9 cellular contexts compared by ENCODE assay signal in genomic region chr1:65069186-65069585, GRCh38.
DNase-seq lines count a peak whose midpoint lies in the region; ATAC-seq, FAIRE-seq and TF ChIP-seq lines count a peak whose summit lies in the region.
"Had no signal": no experiment of that assay in that cellular context is flagged by ENCODE, and none has a peak within 500 bp of the region (broad histone marks: within the 10 kb centered on the region; RNA-seq: fewer than 3 reads in every experiment).

No MANE protein-coding gene starts in this region.

- TF ChIP-seq POLR2A in H1 (IDR thresholded peaks at IDR 0.05; ENCODE audit: control extremely low read depth in 1 of 2, low read depth in 2 of 2, low read length in 2 of 2) (no peak), sigmoid colon (IDR thresholded peaks at IDR 0.05) (no peak)

- H3K4me2 ChIP-seq in H1 (ENCODE audit: insufficient read depth in 1 of 2, low read depth in 2 of 2, low read length in 2 of 2): peak overlapping the region; percentile 87 to 92

- no peak overlapping the region for H4K91ac ChIP-seq in H1 (replicated peaks; ENCODE audit: insufficient read length, low read length)

- no peak overlapping the region for H2BK120ac ChIP-seq in H1 (replicated peaks; ENCODE audit: low read depth, low read length)

- H3K9ac ChIP-seq in H1 (replicated peaks in 1 of 4; ENCODE audit: extremely low read depth in 1 of 4, low read depth in 3 of 4, low read length in 3 of 4): no peak overlapping the region

- H3K36me3 ChIP-seq in CD4-positive, alpha-beta memory T cell (ENCODE audit: insufficient read depth, low read length): no peaks in the 10 kb centered on the region
- H3K36me3 ChIP-seq in H1 (ENCODE audit: control insufficient read depth in 2 of 4, insufficient read depth in 4 of 4, low read length in 3 of 4) (no peaks in the 10 kb centered on the region), sigmoid colon (peaks cover 0 to 2% (median 0%) of the 10 kb centered on the region in 4 donors)

- no peak overlapping the region for H2BK15ac ChIP-seq in H1 (ENCODE audit: low read length)

- DNase-seq in CD4-positive, alpha-beta memory T cell: peak in 1 of 5 donors; percentile 58
- no peak for DNase-seq in H1 (ENCODE audit: low read depth in 1 of 2, low spot score in 2 of 2)
- no peak for DNase-seq in sigmoid colon
- no peak for DNase-seq in DMS153 (lab: John Stamatoyannopoulos, UW)
- no peak for DNase-seq in glomerular visceral epithelial cell (ENCODE audit: extremely low spot score)
- DNase-seq in NCI-H345 treated with DMSO at 0.1 percent for 48 hours (lab: John Stamatoyannopoulos, UW; ENCODE audit: unreplicated experiment): no peak

- H4K5ac ChIP-seq in H1 (ENCODE audit: insufficient read length, low read depth, low read length): no peak overlapping the region

- peaks cover 4 to 18% of the 10 kb centered on the region in 2 experiments; a peak in 3 of 4 replicates for H3K79me2 ChIP-seq in H1 (ENCODE audit: control insufficient read depth in 1 of 2, insufficient read depth in 2 of 2, low read length in 2 of 2)

- H3K27ac Mint-ChIP-seq in CD4-positive, alpha-beta memory T cell: peak overlapping the region; percentile 95 to 99 (median 98)

- intact Hi-C loops in CD4-positive, alpha-beta memory T cell (cut with micrococcal nuclease): loop anchor here (2.0 to 10.0 kb wide), 5 partner anchors 183 to 1266 kb away; no protein-coding TSS in a partner anchor
- intact Hi-C loops in sigmoid colon (cut with DNase I): loop anchor here (2.0 to 10.0 kb wide), 8 partner anchors 102 to 1858 kb away; partner anchors contain the start of genes JAK1, LEPR, LEPROT and RAVER2

- H3K18ac ChIP-seq in H1 (ENCODE audit: extremely low read depth, low read length): no peak overlapping the region

- H2BK20ac ChIP-seq in H1 (ENCODE audit: low read length): no peak overlapping the region

- POLR2A ChIA-PET in CD4-positive, alpha-beta memory T cell (lab: Charles Lee; ENCODE audit: partially characterized antibody): interaction anchor here (0.9 to 3.6 kb wide), 5 partner anchors 67 to 242 kb away, joined by 3 to 42 read pairs (median 4); partner anchors contain the start of gene JAK1
- POLR2A ChIA-PET in H1 (lab: Charles Lee; ENCODE audit: partially characterized antibody): interaction anchor here (1.8 kb wide), 1 partner anchor 79 kb away, joined by 7 read pairs; the partner anchor contains the start of gene AK4

- CTCF ChIA-PET in CD4-positive, alpha-beta memory T cell (lab: Charles Lee; ENCODE audit: partially characterized antibody): interaction anchor here (2.7 kb wide), 1 partner anchor 9 kb away, joined by 6 read pairs; no protein-coding TSS in a partner anchor
- CTCF ChIA-PET in H1 (lab: Charles Lee; ENCODE audit: partially characterized antibody): no interaction called here

- no peaks in the 10 kb centered on the region for H3K9me3 Mint-ChIP-seq in CD4-positive, alpha-beta memory T cell

- no peak for TF ChIP-seq CTCF in VCaP (conservative IDR thresholded peaks at IDR 0.05)
- TF ChIP-seq CTCF in H1 (IDR thresholded peaks at IDR 0.05; ENCODE audit: control extremely low read depth in 1 of 3, insufficient read depth in 1 of 3, low read depth in 1 of 3, low read length in 3 of 3): no peak
- TF ChIP-seq CTCF in sigmoid colon (IDR thresholded peaks at IDR 0.05): no peak

- H2BK12ac ChIP-seq in H1 (ENCODE audit: low read depth, low read length): no peak overlapping the region

- peaks cover 11% of the 10 kb centered on the region for H3K23me2 ChIP-seq in H1 (ENCODE audit: low read depth, low read length)

- FAIRE-seq in H1 (lab: Jason Lieb, UNC): no peak

- H3K27me3 Mint-ChIP-seq in CD4-positive, alpha-beta memory T cell: no peaks in the 10 kb centered on the region

- no peak overlapping the region for H3K14ac ChIP-seq in H1 (ENCODE audit: insufficient read length)

- no peak overlapping the region for H2AK5ac ChIP-seq in H1 (ENCODE audit: low read depth, low read length)

- H3K36me3 Mint-ChIP-seq in CD4-positive, alpha-beta memory T cell: peaks cover 0 to 17% of the 10 kb centered on the region in 2 donors

- WGBS in H1 (ENCODE audit: extremely low coverage in 1 of 2, insufficient coverage in 1 of 2, insufficient read length in 1 of 2, insufficient replicate concordance in 2 of 2, low coverage in 1 of 2, low lambda C conversion rate in 2 of 2, missing lambda C conversion rate in 1 of 2), 2 experiments: 62% methylated on average over 4 of the region's 4 CpGs; no CpG with 5 or more reads in 1 of the 2 experiments
- WGBS in sigmoid colon, 2 donors: 35% methylated on average over 4 of the region's 4 CpGs

- peak overlapping the region; percentile 87 for H3K27ac ChIP-seq in CD4-positive, alpha-beta memory T cell (ENCODE audit: low read depth, low read length)
- H3K27ac ChIP-seq in VCaP (peak overlapping the region; percentile 98), H1 (ENCODE audit: low read depth, low read length) (no peak overlapping the region), sigmoid colon (peak overlapping the region; percentile 99 to 100 (median 100))

- no peaks in the 10 kb centered on the region for H3K27me3 ChIP-seq in CD4-positive, alpha-beta memory T cell (ENCODE audit: insufficient read depth, low read length)
- H3K27me3 ChIP-seq in H1 (replicated peaks in 1 of 4; ENCODE audit: control insufficient read depth in 3 of 4, extremely low read depth in 1 of 4, insufficient read depth in 3 of 4, low read length in 3 of 4) (no peaks in the 10 kb centered on the region; a peak in 1 of 7 replicates), sigmoid colon (no peaks in the 10 kb centered on the region)

- ATAC-seq in GM21737 (IDR thresholded peaks at IDR 0.05; ENCODE audit: unreplicated experiment): no peak
- ATAC-seq: Panc1 had no signal

- H3K79me1 ChIP-seq in H1 (ENCODE audit: low read depth, low read length): no peaks in the 10 kb centered on the region

- no peak for TF ChIP-seq RAD21 in H1 (IDR thresholded peaks at IDR 0.05 in 1 of 2, conservative IDR thresholded peaks at IDR 0.05 in 1 of 2; ENCODE audit: low read depth in 2 of 2, low read length in 2 of 2)

- peak overlapping the region; percentile 84 to 97 for H3K4me3 ChIP-seq in CD4-positive, alpha-beta memory T cell (ENCODE audit: low read length in 2 of 2)
- peak overlapping the region in 2 of 4 experiments; percentile 73 to 96; a peak in 2 of 8 replicates for H3K4me3 ChIP-seq in H1 (ENCODE audit: extremely low read depth in 1 of 4, insufficient read depth in 2 of 4, low read depth in 3 of 4, low read length in 4 of 4)
- peak overlapping the region in 3 of 4 donors; percentile 91 to 95 (median 93) for H3K4me3 ChIP-seq in sigmoid colon

- TF ChIP-seq EP300 in H1 (IDR thresholded peaks at IDR 0.05; ENCODE audit: borderline replicate concordance in 1 of 2, low read depth in 2 of 2, low read length in 2 of 2): no peak
- TF ChIP-seq EP300 in sigmoid colon (IDR thresholded peaks at IDR 0.05): no peak

- peaks cover 0 to 1% of the 10 kb centered on the region in 2 experiments for H4K20me1 ChIP-seq in H1 (replicated peaks in 1 of 2; ENCODE audit: control insufficient read depth in 1 of 2, insufficient read depth in 2 of 2, low read length in 2 of 2)

- H3K4ac ChIP-seq in H1 (replicated peaks; ENCODE audit: insufficient read length, low read depth, low read length): no peak overlapping the region

- H2BK5ac ChIP-seq in H1 (ENCODE audit: low read depth, low read length): no peak overlapping the region

- peaks cover 30 to 56% (median 44%) of the 10 kb centered on the region in 4 donors for H3K4me1 Mint-ChIP-seq in CD4-positive, alpha-beta memory T cell

- no peaks in the 10 kb centered on the region for H3K9me3 ChIP-seq in CD4-positive, alpha-beta memory T cell (ENCODE audit: control insufficient read depth in 1 of 2, low read length in 2 of 2)
- no peaks in the 10 kb centered on the region for H3K9me3 ChIP-seq in H1 (ENCODE audit: insufficient read depth in 2 of 2, low read depth in 1 of 2, low read length in 1 of 2)
- no peaks in the 10 kb centered on the region for H3K9me3 ChIP-seq in sigmoid colon

- no peak overlapping the region for H3K23ac ChIP-seq in H1 (ENCODE audit: insufficient read length)

- H4K8ac ChIP-seq in H1 (ENCODE audit: extremely low read depth, insufficient read depth, low read length): no peak overlapping the region

- H3K4me3 Mint-ChIP-seq in CD4-positive, alpha-beta memory T cell: peak overlapping the region; percentile 92 to 98 (median 96)

- H2AFZ ChIP-seq in H1 (ENCODE audit: low read length): 0 out of 2 replicates have a peak overlapping the region, but pooled peaks have one; percentile 35

- no peak overlapping the region for H3K56ac ChIP-seq in H1 (replicated peaks; ENCODE audit: insufficient read length, low read depth, low read length)

- H3K4me1 ChIP-seq in CD4-positive, alpha-beta memory T cell (ENCODE audit: insufficient read depth, low read length): peaks cover 38% of the 10 kb centered on the region
- H3K4me1 ChIP-seq in H1 (replicated peaks in 1 of 4; ENCODE audit: control insufficient read depth in 3 of 4, insufficient read depth in 4 of 4, low read length in 3 of 4) (peaks cover 0 to 10% (median 4%) of the 10 kb centered on the region in 4 experiments; a peak in 3 of 7 replicates), sigmoid colon (peaks cover 0 to 28% (median 20%) of the 10 kb centered on the region in 4 donors)

TF ChIP-seq in H1, 55 proteins besides CTCF, POLR2A, EP300 and RAD21 (continues in another document):
- no peak for TF ChIP-seq NRF1 (IDR thresholded peaks at IDR 0.05; ENCODE audit: low read depth, low read length)
- no peak for TF ChIP-seq RFX5 (IDR thresholded peaks at IDR 0.05; ENCODE audit: borderline replicate concordance, low read depth, low read length)
- no peak for TF ChIP-seq CTBP2 (IDR thresholded peaks at IDR 0.05; ENCODE audit: borderline replicate concordance, insufficient read depth, insufficient read length, low read length)
- TF ChIP-seq, protein P1, sequence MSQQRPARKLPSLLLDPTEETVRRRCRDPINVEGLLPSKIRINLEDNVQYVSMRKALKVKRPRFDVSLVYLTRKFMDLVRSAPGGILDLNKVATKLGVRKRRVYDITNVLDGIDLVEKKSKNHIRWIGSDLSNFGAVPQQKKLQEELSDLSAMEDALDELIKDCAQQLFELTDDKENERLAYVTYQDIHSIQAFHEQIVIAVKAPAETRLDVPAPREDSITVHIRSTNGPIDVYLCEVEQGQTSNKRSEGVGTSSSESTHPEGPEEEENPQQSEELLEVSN (IDR thresholded peaks at IDR 0.05): no peak
- TF ChIP-seq SIN3A (conservative IDR thresholded peaks at IDR 0.05 in 1 of 2, IDR thresholded peaks at IDR 0.05 in 1 of 2; ENCODE audit: low read depth in 1 of 2, low read length in 2 of 2): no peak
- TF ChIP-seq SAP30 (IDR thresholded peaks at IDR 0.05; ENCODE audit: insufficient read depth, insufficient replicate concordance, low read length): no peak
